Comparison of ENCODE assay signal across 21 cellular contexts in genomic region chr2:173982182-173982714, GRCh38. TPM values are rescaled to one million over a fixed set of nuclear protein-coding genes. Genes with fewer than 3 reads are reported as not detected.
DNase-seq lines count a peak whose midpoint lies in the region; ATAC-seq, FAIRE-seq and TF ChIP-seq lines count a peak whose summit lies in the region.
"Had no signal": no experiment of that assay in that cellular context is flagged by ENCODE, and none has a peak within 500 bp of the region (broad histone marks: within the 10 kb centered on the region; RNA-seq: fewer than 3 reads in every experiment).

No MANE protein-coding gene starts in this region.

- H3K23me2 ChIP-seq in H1 (ENCODE audit: low read depth, low read length) = no peaks in the 10 kb centered on the region

- H4K8ac ChIP-seq in H1 (ENCODE audit: extremely low read depth, insufficient read depth, low read length) = no peak overlapping the region

- H3K79me1 ChIP-seq in H1 (ENCODE audit: low read depth, low read length) = no peaks in the 10 kb centered on the region

- TF ChIP-seq EP300 in H1 (IDR thresholded peaks at IDR 0.05; ENCODE audit: borderline replicate concordance in 1 of 2, low read depth in 2 of 2, low read length in 2 of 2) (no peak), suprapubic skin (IDR thresholded peaks at IDR 0.05) (no peak)

- 94% methylated on average over 2 of the region's 2 CpGs; no CpG with 5 or more reads in 1 of the 2 experiments for WGBS in H1 (ENCODE audit: extremely low coverage in 1 of 2, insufficient coverage in 1 of 2, insufficient read length in 1 of 2, insufficient replicate concordance in 2 of 2, low coverage in 1 of 2, low lambda C conversion rate in 2 of 2, missing lambda C conversion rate in 1 of 2), 2 experiments
- 59% methylated on average over 2 of the region's 2 CpGs for WGBS in suprapubic skin

- H4K20me1 ChIP-seq in H1 (replicated peaks in 1 of 2; ENCODE audit: control insufficient read depth in 1 of 2, insufficient read depth in 2 of 2, low read length in 2 of 2) = no peaks in the 10 kb centered on the region

- peak overlapping the region; percentile 24; the same call in 1 of the 2 replicates for H2BK20ac ChIP-seq in H1 (ENCODE audit: low read length)

- no peak overlapping the region for H2BK120ac ChIP-seq in H1 (replicated peaks; ENCODE audit: low read depth, low read length)

- H3K79me2 ChIP-seq in H1 (ENCODE audit: control insufficient read depth in 1 of 2, insufficient read depth in 2 of 2, low read length in 2 of 2) = no peaks in the 10 kb centered on the region

- no peak overlapping the region for H3K23ac ChIP-seq in H1 (ENCODE audit: insufficient read length)

- CTCF ChIA-PET in H1 (lab: Charles Lee; ENCODE audit: partially characterized antibody) = no interaction called here

- H4K91ac ChIP-seq in H1 (replicated peaks; ENCODE audit: insufficient read length, low read length) = no peak overlapping the region

- POLR2A ChIA-PET in H1 (lab: Charles Lee; ENCODE audit: partially characterized antibody) = no interaction called here

- no peak for FAIRE-seq in H1 (lab: Jason Lieb, UNC)
- FAIRE-seq: HTR-8/SVneo had no signal

- no peak overlapping the region for H4K5ac ChIP-seq in H1 (ENCODE audit: insufficient read length, low read depth, low read length)

- H3K4me1 ChIP-seq in H1 (replicated peaks in 1 of 4; ENCODE audit: control insufficient read depth in 3 of 4, insufficient read depth in 4 of 4, low read length in 3 of 4) = no peaks in the 10 kb centered on the region; a peak in 1 of 7 replicates
- H3K4me1 ChIP-seq in suprapubic skin = peaks cover 51% of the 10 kb centered on the region

- H3K9me3 ChIP-seq in H1 (ENCODE audit: insufficient read depth in 2 of 2, low read depth in 1 of 2, low read length in 1 of 2) (no peaks in the 10 kb centered on the region), suprapubic skin (no peaks in the 10 kb centered on the region)
- H3K9me3 ChIP-seq: mucosa of descending colon had no signal

- no peak overlapping the region for H3K56ac ChIP-seq in H1 (replicated peaks; ENCODE audit: insufficient read length, low read depth, low read length)

- no peak overlapping the region for H3K9ac ChIP-seq in H1 (replicated peaks in 1 of 4; ENCODE audit: extremely low read depth in 1 of 4, low read depth in 3 of 4, low read length in 3 of 4)

- H3K4ac ChIP-seq in H1 (replicated peaks; ENCODE audit: insufficient read length, low read depth, low read length) = no peak overlapping the region

- no peaks in the 10 kb centered on the region; a peak in 1 of 7 replicates for H3K27me3 ChIP-seq in H1 (replicated peaks in 1 of 4; ENCODE audit: control insufficient read depth in 3 of 4, extremely low read depth in 1 of 4, insufficient read depth in 3 of 4, low read length in 3 of 4)
- H3K27me3 ChIP-seq in suprapubic skin = no peaks in the 10 kb centered on the region

- H3K14ac ChIP-seq in H1 (ENCODE audit: insufficient read length) = no peak overlapping the region

- H2AK5ac ChIP-seq in H1 (ENCODE audit: low read depth, low read length) = no peak overlapping the region

- H2BK12ac ChIP-seq in H1 (ENCODE audit: low read depth, low read length) = no peak overlapping the region

- no peaks in the 10 kb centered on the region for H3K36me3 ChIP-seq in H1 (ENCODE audit: control insufficient read depth in 2 of 4, insufficient read depth in 4 of 4, low read length in 3 of 4)
- no peaks in the 10 kb centered on the region for H3K36me3 ChIP-seq in suprapubic skin

- H3K27ac ChIP-seq in VCaP (peak overlapping the region; percentile 98), H1 (ENCODE audit: low read depth, low read length) (no peak overlapping the region), suprapubic skin (peak overlapping the region; percentile 3)
- H3K27ac ChIP-seq: 22Rv1 had no signal

- ATAC-seq in HG03439 (IDR thresholded peaks at IDR 0.05; ENCODE audit: unreplicated experiment) = no peak
- ATAC-seq: left lobe of liver, mucosa of descending colon, T-cell had no signal

- H2BK5ac ChIP-seq in H1 (ENCODE audit: low read depth, low read length) = no peak overlapping the region

- TF ChIP-seq RAD21 in H1 (IDR thresholded peaks at IDR 0.05 in 1 of 2, conservative IDR thresholded peaks at IDR 0.05 in 1 of 2; ENCODE audit: low read depth in 2 of 2, low read length in 2 of 2) = no peak

- peak; percentile 56 for DNase-seq in NCI-H2171 treated with DMSO at 0.1 percent for 48 hours (lab: John Stamatoyannopoulos, UW)
- DNase-seq in NCI-H2171 (lab: John Stamatoyannopoulos, UW) = no peak
- no peak for DNase-seq in H1 (ENCODE audit: low read depth in 1 of 2, low spot score in 2 of 2)
- DNase-seq in suprapubic skin (ENCODE audit: low spot score in 2 of 2) = no peak
- no peak for DNase-seq in epidermal melanocyte (ENCODE audit: insufficient read length, low spot score)
- no peak for DNase-seq in NK-92 treated with Interleukin-12 subunit alpha and Interleukin-12 subunit beta, amount 100 ng/mL, for 24 hours (lab: John Stamatoyannopoulos, UW)
- DNase-seq: activated T-cell treated with anti-CD3 and anti-CD28 coated beads, Interleukin-2, amount 50 U/mL, for 1 hour; Calu3; central memory CD4-positive, alpha-beta T cell; effector memory CD4-positive, alpha-beta T cell; EL; Karpas-422; mucosa of descending colon; NCI-H526 treated with DMSO at 0.1 percent for 48 hours; SHP77 treated with DMSO at 0.1 percent for 48 hours; T-cell had no signal

- no peak for TF ChIP-seq POLR2A in H1 (IDR thresholded peaks at IDR 0.05; ENCODE audit: control extremely low read depth in 1 of 2, low read depth in 2 of 2, low read length in 2 of 2)
- no peak for TF ChIP-seq POLR2A in suprapubic skin (IDR thresholded peaks at IDR 0.05)

- H3K4me2 ChIP-seq in H1 (ENCODE audit: insufficient read depth in 1 of 2, low read depth in 2 of 2, low read length in 2 of 2) = no peak overlapping the region

- no peak overlapping the region for H3K4me3 ChIP-seq in H1 (ENCODE audit: extremely low read depth in 1 of 4, insufficient read depth in 2 of 4, low read depth in 3 of 4, low read length in 4 of 4)
- no peak overlapping the region for H3K4me3 ChIP-seq in suprapubic skin
- H3K4me3 ChIP-seq: mucosa of descending colon had no signal

- no peak overlapping the region for H2AFZ ChIP-seq in H1 (ENCODE audit: low read length)

- TF ChIP-seq CTCF in VCaP (conservative IDR thresholded peaks at IDR 0.05) (no peak), H1 (IDR thresholded peaks at IDR 0.05; ENCODE audit: control extremely low read depth in 1 of 3, insufficient read depth in 1 of 3, low read depth in 1 of 3, low read length in 3 of 3) (no peak), suprapubic skin (IDR thresholded peaks at IDR 0.05) (no peak)

- no peak overlapping the region for H2BK15ac ChIP-seq in H1 (ENCODE audit: low read length)

- no peak overlapping the region for H3K18ac ChIP-seq in H1 (ENCODE audit: extremely low read depth, low read length)

TF ChIP-seq in H1, 55 proteins besides CTCF, POLR2A, EP300 and RAD21:
- TF ChIP-seq POU5F1 (IDR thresholded peaks at IDR 0.05; ENCODE audit: low read depth, low read length) (no peak), E2F6 (IDR thresholded peaks at IDR 0.05) (no peak), TBP (IDR thresholded peaks at IDR 0.05; ENCODE audit: low read depth, low read length) (no peak), ATF3 (IDR thresholded peaks at IDR 0.05; ENCODE audit: insufficient read depth, low read depth, low read length) (no peak), KDM4A (IDR thresholded peaks at IDR 0.05; ENCODE audit: low read depth, low read length, severe bottlenecking) (no peak), NANOG (IDR thresholded peaks at IDR 0.05; ENCODE audit: insufficient read depth, low read depth, low read length, poor library complexity, severe bottlenecking) (no peak), CHD2 (IDR thresholded peaks at IDR 0.05; ENCODE audit: low read length) (no peak), USF2 (IDR thresholded peaks at IDR 0.05; ENCODE audit: low read length) (no peak), JUND (IDR thresholded peaks at IDR 0.05; ENCODE audit: low read length) (no peak), KDM1A (IDR thresholded peaks at IDR 0.05; ENCODE audit: borderline replicate concordance, low read length) (no peak), SP4 (IDR thresholded peaks at IDR 0.05; ENCODE audit: low read length) (no peak)

RNA-seq across cellular contexts. Expression of gene SP3, which starts 17.1 kb away (rescaled TPM):
- total RNA-seq in H1 (2021; fragmentation: NEBNext Ultra II Directional; extraction: Animal tissue kit (Norgen Biotek cat#: 25700)) = 85.1 and 92.1 TPM in 2 replicates
- polyA plus RNA-seq in H1 (2011; rRNA removed) = 20.2 and 31.0 TPM in 2 replicates
- 29.7 TPM for polyA plus RNA-seq in H1 (2011; cell fraction: cytosol; rRNA removed)
- polyA plus RNA-seq in H1 (2011; cell fraction: nucleus; rRNA removed) = 35.4 TPM
- polyA plus RNA-seq in H1 (2012, experiment 1 of 2) = 31.0 to 46.1 TPM (median 39.0 TPM) in 4 replicates
- polyA plus RNA-seq in H1 (2012, experiment 2 of 2) = 2.5 TPM
- polyA plus RNA-seq in H1 (2013, experiment 1 of 2) = 28.3 TPM
- 28.7 TPM for polyA plus RNA-seq in H1 (2013, experiment 2 of 2)
- polyA minus RNA-seq in H1 (2011; rRNA and poly(A)+ RNA removed) = 119 and 166 TPM in 2 replicates
- polyA minus RNA-seq in H1 (2011; cell fraction: cytosol; rRNA and poly(A)+ RNA removed) = 54.6 TPM
- polyA minus RNA-seq in H1 (2011; cell fraction: nucleus; rRNA and poly(A)+ RNA removed) = 158 TPM
- 100 to 1,000 TPM in 3 of 4 donors, 10 to 100 TPM in 1; 99.6 to 151 (median 113) TPM for total RNA-seq in suprapubic skin
